11 cellular contexts compared by ENCODE assay signal in genomic region chr7:90621130-90621891, GRCh38. TPM values are rescaled to one million over a fixed set of nuclear protein-coding genes. Genes with fewer than 3 reads are reported as not detected.
DNase-seq lines count a peak whose midpoint lies in the region; ATAC-seq, FAIRE-seq and TF ChIP-seq lines count a peak whose summit lies in the region.
"Had no signal": no experiment of that assay in that cellular context is flagged by ENCODE, and none has a peak within 500 bp of the region (broad histone marks: within the 10 kb centered on the region; RNA-seq: fewer than 3 reads in every experiment).

No MANE protein-coding gene starts in this region.

- no peaks in the 10 kb centered on the region for H4K20me1 ChIP-seq in HepG2 (ENCODE audit: insufficient read depth, low read length)

- in situ Hi-C loops in HepG2 (cut with HindIII; ENCODE audit: extremely low pct_ligation_motif_present, low pct_unique_long_range_greater_than_20kb), result no loop called here

- H3K36me3 Mint-ChIP-seq in chondrocyte (ENCODE audit: low read depth), result no peaks in the 10 kb centered on the region
- H3K36me3 Mint-ChIP-seq: activated naive CD4-positive, alpha-beta T cell treated with anti-CD3 and anti-CD28 coated beads, Interleukin-2, amount 50 U/mL, for 24 hours had no signal

- H3K27me3 Mint-ChIP-seq in chondrocyte (ENCODE audit: low read depth), result no peaks in the 10 kb centered on the region

- H3K4me3 ChIP-seq in right lobe of liver (no peak overlapping the region), HepG2 (replicated peaks in 1 of 3; ENCODE audit: insufficient read depth in 1 of 3, low read depth in 2 of 3, low read length in 3 of 3) (no peak overlapping the region)
- H3K4me3 ChIP-seq: sigmoid colon had no signal

- no peaks in the 10 kb centered on the region for H3K79me2 ChIP-seq in HepG2 (ENCODE audit: insufficient read depth, low read length)

- POLR2A ChIA-PET in HepG2 (lab: Yijun Ruan, JAX), result no interaction called here

- FAIRE-seq in HepG2 (lab: Jason Lieb, UNC), result no peak
- FAIRE-seq: keratinocyte had no signal

- BruUV-seq in HepG2 (replicated peaks; lab: Mats Ljungman, UMichigan), result no TSS peak

- no peaks in the 10 kb centered on the region for H3K36me3 ChIP-seq in right lobe of liver
- no peaks in the 10 kb centered on the region for H3K36me3 ChIP-seq in HepG2 (replicated peaks in 1 of 2; ENCODE audit: control insufficient read depth in 1 of 2, insufficient read depth in 2 of 2, low read length in 2 of 2)
- H3K36me3 ChIP-seq: sigmoid colon had no signal

- peaks cover 0 to 13% (median 6%) of the 10 kb centered on the region in 4 donors for H3K4me1 ChIP-seq in right lobe of liver
- no peaks in the 10 kb centered on the region for H3K4me1 ChIP-seq in HepG2 (ENCODE audit: insufficient read depth, low read length)

- no peaks in the 10 kb centered on the region for H3K9me3 Mint-ChIP-seq in chondrocyte (ENCODE audit: low read depth)
- H3K9me3 Mint-ChIP-seq: activated naive CD4-positive, alpha-beta T cell treated with anti-CD3 and anti-CD28 coated beads, Interleukin-2, amount 50 U/mL, for 24 hours had no signal

- TF ChIP-seq POLR2A in right lobe of liver (IDR thresholded peaks at IDR 0.05) (no peak), HepG2 (IDR thresholded peaks at IDR 0.05; ENCODE audit: insufficient read depth in 1 of 2, low read depth in 2 of 2, low read length in 2 of 2) (no peak)

- peak overlapping the region; percentile 60 for H3K27ac Mint-ChIP-seq in chondrocyte (ENCODE audit: unreplicated experiment)
- H3K27ac Mint-ChIP-seq: activated naive CD4-positive, alpha-beta T cell treated with anti-CD3 and anti-CD28 coated beads, Interleukin-2, amount 50 U/mL, for 24 hours had no signal

- DNase-seq in right lobe of liver (no peak), HepG2 (ENCODE audit: low spot score) (no peak), chondrocyte (ENCODE audit: low spot score) (no peak), NCI-H524 (lab: John Stamatoyannopoulos, UW) (no peak), anterior cingulate cortex (lab: John Stamatoyannopoulos, UW) (no peak)
- no peak for DNase-seq in stimulated activated CD4-positive, alpha-beta T cell treated with anti-CD3 and anti-CD28 coated beads, Interleukin-1b, Interleukin-23, amount 100 ng/mL, for 48 hours
- no peak for DNase-seq in stimulated activated CD4-positive, alpha-beta T cell treated with anti-CD3 and anti-CD28 coated beads, Interleukin-2, amount 100 ng/mL, for 48 hours
- DNase-seq: sigmoid colon had no signal

- no peak overlapping the region for H2AFZ ChIP-seq in HepG2 (ENCODE audit: low read length)

- TF ChIP-seq RAD21 in HepG2 (CRISPR knock-in tag; IDR thresholded peaks at IDR 0.05), result no peak

- H3K9me3 ChIP-seq in right lobe of liver, result no peaks in the 10 kb centered on the region
- no peaks in the 10 kb centered on the region for H3K9me3 ChIP-seq in HepG2 (ENCODE audit: low read length)
- H3K9me3 ChIP-seq: sigmoid colon had no signal

- CTCF ChIA-PET in HepG2 (lab: Yijun Ruan, JAX; ENCODE audit: low intra/inter-chr PET ratio, low total read pairs), result no interaction called here

- intact Hi-C loops in right lobe of liver (cut with DNase I) (no loop called here), HepG2 (cut with micrococcal nuclease; ENCODE audit: unreplicated experiment) (no loop called here)

- H3K27ac ChIP-seq in right lobe of liver, result no peak overlapping the region
- no peak overlapping the region for H3K27ac ChIP-seq in HepG2 (ENCODE audit: extremely low read length, insufficient read depth, low read length)
- H3K27ac ChIP-seq: sigmoid colon had no signal

- H3K4me2 ChIP-seq in HepG2 (ENCODE audit: low read depth, low read length), result no peak overlapping the region

- ATAC-seq in right lobe of liver (peak in 3 of 4 donors; percentile 26 to 54 (median 34)), HepG2 (no peak), HG03139 (IDR thresholded peaks at IDR 0.05; ENCODE audit: unreplicated experiment) (peak; percentile 63)

- TF ChIP-seq EP300 in HepG2 (IDR thresholded peaks at IDR 0.05; ENCODE audit: low read depth in 2 of 2, low read length in 2 of 2) (no peak), HepG2 (CRISPR knock-in tag; IDR thresholded peaks at IDR 0.05; ENCODE audit: borderline replicate concordance) (no peak)

- peaks cover 61% of the 10 kb centered on the region for H3K4me1 Mint-ChIP-seq in chondrocyte (ENCODE audit: low read depth)
- H3K4me1 Mint-ChIP-seq: activated naive CD4-positive, alpha-beta T cell treated with anti-CD3 and anti-CD28 coated beads, Interleukin-2, amount 50 U/mL, for 24 hours had no signal

- 39% methylated on average over 3 of the region's 3 CpGs for WGBS in right lobe of liver (ENCODE audit: insufficient coverage, low coverage, low lambda C conversion rate, missing lambda C conversion rate)
- WGBS in HepG2 (ENCODE audit: low lambda C conversion rate), result 2% methylated on average over 3 of the region's 3 CpGs

- no peak for TF ChIP-seq CTCF in right lobe of liver (IDR thresholded peaks at IDR 0.05)
- no peak for TF ChIP-seq CTCF in HepG2 (CRISPR knock-in tag; IDR thresholded peaks at IDR 0.05)
- no peak for TF ChIP-seq CTCF in chondrocyte (IDR thresholded peaks at IDR 0.05)

- no peak overlapping the region for H3K9ac ChIP-seq in HepG2 (ENCODE audit: insufficient read depth, low read depth, low read length)

- H3K4me3 Mint-ChIP-seq in chondrocyte (ENCODE audit: unreplicated experiment), result no peak overlapping the region
- H3K4me3 Mint-ChIP-seq: activated naive CD4-positive, alpha-beta T cell treated with anti-CD3 and anti-CD28 coated beads, Interleukin-2, amount 50 U/mL, for 24 hours had no signal

- no peaks in the 10 kb centered on the region for H3K27me3 ChIP-seq in right lobe of liver
- H3K27me3 ChIP-seq in HepG2 (ENCODE audit: control insufficient read depth in 1 of 2, insufficient read depth in 2 of 2, low read length in 2 of 2), result no peaks in the 10 kb centered on the region
- H3K27me3 ChIP-seq: sigmoid colon had no signal

TF ChIP-seq in HepG2, 621 proteins besides CTCF, POLR2A, EP300 and RAD21 (continues in another document):
- TF ChIP-seq HNF4A (CRISPR knock-in tag; IDR thresholded peaks at IDR 0.05) (no peak), CHD4 (IDR thresholded peaks at IDR 0.05; ENCODE audit: borderline replicate concordance, low read length) (no peak), REXO4 (CRISPR knock-in tag; IDR thresholded peaks at IDR 0.05; ENCODE audit: borderline replicate concordance) (no peak), HMGXB3 (CRISPR knock-in tag; IDR thresholded peaks at IDR 0.05; ENCODE audit: borderline replicate concordance) (no peak), TRIM24 (CRISPR knock-in tag; IDR thresholded peaks at IDR 0.05) (no peak)

RNA-seq across cellular contexts. Expression of gene CDK14, which starts 25.2 kb away (rescaled TPM):
- total RNA-seq in right lobe of liver, result 10 to 100 TPM; 12.6 to 28.7 (median 17.9) TPM
- 0.66 and 0.71 TPM in 2 replicates for total RNA-seq in HepG2 (2016; rRNA removed; fragmentation: Illumina TruSeq; extraction: Trizol)
- total RNA-seq in HepG2 (2016; cell fraction: cytosol; rRNA removed; fragmentation: Illumina TruSeq; extraction: Trizol; ENCODE audit: low read depth), result 1.3 and 1.9 TPM in 2 replicates
- total RNA-seq in HepG2 (2016; cell fraction: insoluble cytoplasmic fraction; rRNA removed; fragmentation: Illumina TruSeq; extraction: Trizol), result 1.0 and 1.3 TPM in 2 replicates
- total RNA-seq in HepG2 (2016; cell fraction: membrane; rRNA removed; fragmentation: Illumina TruSeq; extraction: Trizol), result 0.74 and 1.5 TPM in 2 replicates
- total RNA-seq in HepG2 (2016; cell fraction: nucleus; rRNA removed; fragmentation: Illumina TruSeq; extraction: Trizol), result 1.3 and 1.6 TPM in 2 replicates
- polyA plus RNA-seq in HepG2 (2011; rRNA removed), result 0.16 and 0.26 TPM in 2 replicates
- polyA plus RNA-seq in HepG2 (2011; cell fraction: cytosol; rRNA removed), result 0.07 and 0.14 TPM in 2 replicates
- 0.06 and 0.64 TPM in 2 replicates for polyA plus RNA-seq in HepG2 (2011; cell fraction: nucleus; rRNA removed)
- polyA plus RNA-seq in HepG2 (2012), result 0.27 and 0.28 TPM in 2 replicates
- polyA plus RNA-seq in HepG2 (2016; cell fraction: cytosol; fragmentation: Illumina TruSeq; extraction: Trizol; ENCODE audit: low read depth), result 0.12 and 0.19 TPM in 2 replicates
- 0.29 and 1.1 TPM in 2 replicates for polyA plus RNA-seq in HepG2 (2016; cell fraction: insoluble cytoplasmic fraction; fragmentation: Illumina TruSeq; extraction: Trizol; ENCODE audit: low read depth)
- polyA plus RNA-seq in HepG2 (2016; cell fraction: membrane; fragmentation: Illumina TruSeq; extraction: Trizol; ENCODE audit: low read depth), result 0.07 and 0.38 TPM in 2 replicates
- polyA plus RNA-seq in HepG2 (2016; cell fraction: nucleus; fragmentation: Illumina TruSeq; extraction: Trizol; ENCODE audit: insufficient read depth, low read depth), result 0.18 and 1.0 TPM in 2 replicates
- 0.32 and 39.9 TPM in 2 replicates for polyA minus RNA-seq in HepG2 (2011; rRNA and poly(A)+ RNA removed; ENCODE audit: low replicate concordance)
- polyA minus RNA-seq in HepG2 (2011; cell fraction: cytosol; rRNA and poly(A)+ RNA removed), result 0.09 and 0.30 TPM in 2 replicates
- polyA minus RNA-seq in HepG2 (2011; cell fraction: nucleus; rRNA and poly(A)+ RNA removed), result 3.6 and 5.2 TPM in 2 replicates
- 53.7 to 97.9 TPM (median 61.4 TPM) in 3 replicates for total RNA-seq in chondrocyte

Comparison
In these comparisons a context has a peak if more than half of its experiments do, and no peak if none do; other contexts are left out.
1. RNA of gene CDK14, which starts 25.2 kb away (total RNA-seq): 53.7 to 97.9 TPM in chondrocyte and 12.6 to 28.7 TPM in right lobe of liver; 0.66 to 1.9 TPM in HepG2; every median in the first group is over 4 times any median in the second.